In genomic region chr6:158810149-158811095, GRCh38 we compare ENCODE assay signal across 1 cellular context.
TF ChIP-seq lines count a peak whose summit lies in the region.

No MANE protein-coding gene starts in this region.

TF ChIP-seq in HEK293, 187 proteins besides CTCF, POLR2A, EP300 and RAD21:
- TF ChIP-seq ZNF324 (tag by site-specific recombination; IDR thresholded peaks at IDR 0.05) (no peak), TRIM28 (IDR thresholded peaks at IDR 0.05; ENCODE audit: borderline replicate concordance, low read length) (peak; percentile 87; the same call in 1 of the 2 replicates), ZNF221 (tag by site-specific recombination; IDR thresholded peaks at IDR 0.05; ENCODE audit: borderline replicate concordance) (0 out of 2 replicates have a peak, but pooled peaks have one; percentile 30), PRDM6 (tag by site-specific recombination; IDR thresholded peaks at IDR 0.05) (peak; percentile 92), ZNF433 (tag by site-specific recombination; IDR thresholded peaks at IDR 0.05; ENCODE audit: low read depth) (no peak), ZNF10 (tag by site-specific recombination; IDR thresholded peaks at IDR 0.05) (peak; percentile 20; the same call in 1 of the 2 replicates), PRDM1 (tag by site-specific recombination; IDR thresholded peaks at IDR 0.05) (peak; percentile 26; the same call in 1 of the 2 replicates)
